In the genomic region with DNA sequence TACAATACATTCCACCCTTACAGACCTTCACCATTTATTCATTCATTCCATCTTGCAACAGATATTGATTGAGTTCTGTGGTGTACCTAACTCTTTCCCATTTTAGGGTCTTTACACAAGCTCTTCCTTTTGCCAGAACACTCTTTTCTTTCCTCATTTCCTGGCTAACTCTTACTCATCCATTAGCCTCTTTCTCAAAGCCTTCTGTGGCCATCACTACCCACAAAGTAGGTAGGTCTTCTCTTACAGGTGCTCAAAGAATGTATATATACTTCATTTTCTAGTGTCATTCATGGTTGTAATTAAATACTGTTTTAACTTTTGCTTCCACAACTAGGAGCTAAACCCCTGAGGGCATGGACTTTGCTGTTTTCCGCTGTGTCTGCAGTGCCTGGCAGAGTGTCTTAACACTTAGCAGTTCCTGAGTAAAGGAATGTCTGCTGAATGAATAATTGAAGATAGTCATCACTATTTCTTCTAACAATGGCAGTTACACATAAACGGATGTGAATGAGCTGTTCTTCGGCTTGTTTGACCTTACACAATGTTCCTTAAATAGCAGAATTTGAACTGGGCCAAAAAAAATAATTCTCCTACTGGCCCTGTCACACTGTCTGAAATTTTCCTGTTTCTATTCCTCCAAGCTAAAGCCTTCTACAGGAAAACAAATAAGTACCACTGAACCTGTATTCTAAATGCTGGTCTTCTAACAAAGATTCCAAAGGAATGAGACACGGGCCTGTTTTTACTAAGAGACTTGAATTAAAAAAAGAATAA, we compare ENCODE assay signal across 10 cellular contexts. TPM values are rescaled to one million over a fixed set of nuclear protein-coding genes. Genes with fewer than 3 reads are reported as not detected.
A peak's percentile ranks its signal among the peaks of the same experiment; 100 is the strongest.
DNase-seq lines count a peak whose midpoint lies in the region; ATAC-seq and TF ChIP-seq lines count a peak whose summit lies in the region.
"Had no signal": no experiment of that assay in that cellular context is flagged by ENCODE, and none has a peak within 500 bp of the region (broad histone marks: within the 10 kb centered on the region; RNA-seq: fewer than 3 reads in every experiment).

No MANE protein-coding gene starts in this region.

- in situ Hi-C loops in ACHN (cut with HindIII; ENCODE audit: low pct_ligation_motif_present, low pct_unique_long_range_greater_than_20kb, low sequenced_read_pairs) = no loop called here

- no peak overlapping the region for H3K27ac Mint-ChIP-seq in stimulated activated effector memory CD8-positive, alpha-beta T cell treated with anti-CD3 and anti-CD28 coated beads, Interleukin-12 subunit alpha, Interleukin-12 subunit beta, amount 100 ng/mL, for 72 hours

- no peaks in the 10 kb centered on the region for H3K9me3 Mint-ChIP-seq in stimulated activated effector memory CD8-positive, alpha-beta T cell treated with anti-CD3 and anti-CD28 coated beads, Interleukin-12 subunit alpha, Interleukin-12 subunit beta, amount 100 ng/mL, for 72 hours

- TF ChIP-seq CTCF in AG10803 (conservative IDR thresholded peaks at IDR 0.05; ENCODE audit: low read length) = no peak

- peak; percentile 94 for DNase-seq in AG10803 (ENCODE audit: low read depth)
- DNase-seq in myocyte (ENCODE audit: low read depth) = peak; percentile 42
- DNase-seq in effector CD8-positive, alpha-beta T cell (lab: John Stamatoyannopoulos, UW) = no peak
- no peak for DNase-seq in stimulated activated effector memory CD8-positive, alpha-beta T cell treated with anti-CD3 and anti-CD28 coated beads, Interleukin-12 subunit alpha, Interleukin-12 subunit beta, amount 100 ng/mL, for 72 hours (ENCODE audit: low spot score in 2 of 2)
- DNase-seq in ACHN = no peak
- DNase-seq: COR-L47, NCI-H748 treated with DMSO at 0.1 percent for 48 hours had no signal

- H3K36me3 Mint-ChIP-seq in stimulated activated effector memory CD8-positive, alpha-beta T cell treated with anti-CD3 and anti-CD28 coated beads, Interleukin-12 subunit alpha, Interleukin-12 subunit beta, amount 100 ng/mL, for 72 hours = peaks cover 44% of the 10 kb centered on the region

- H3K4me3 ChIP-seq in AG10803 (ENCODE audit: low read length) = no peak overlapping the region

- no peak overlapping the region for H3K4me3 Mint-ChIP-seq in stimulated activated effector memory CD8-positive, alpha-beta T cell treated with anti-CD3 and anti-CD28 coated beads, Interleukin-12 subunit alpha, Interleukin-12 subunit beta, amount 100 ng/mL, for 72 hours

- H3K4me1 Mint-ChIP-seq in stimulated activated effector memory CD8-positive, alpha-beta T cell treated with anti-CD3 and anti-CD28 coated beads, Interleukin-12 subunit alpha, Interleukin-12 subunit beta, amount 100 ng/mL, for 72 hours = no peaks in the 10 kb centered on the region

- peak; percentile 74 for ATAC-seq in esophagus mucosa
- no peak for ATAC-seq in stimulated activated effector memory CD8-positive, alpha-beta T cell treated with anti-CD3 and anti-CD28 coated beads, Interleukin-12 subunit alpha, Interleukin-12 subunit beta, amount 100 ng/mL, for 72 hours
- no peak for ATAC-seq in GM18868 (IDR thresholded peaks at IDR 0.05; ENCODE audit: unreplicated experiment)

TF ChIP-seq in PFSK-1, 5 proteins besides CTCF, POLR2A, EP300 and RAD21:
- TF ChIP-seq POLR2AphosphoS5 (IDR thresholded peaks at IDR 0.05; ENCODE audit: low read depth, low read length) (peak; percentile 49; the same call in 1 of the 2 replicates), SIN3A (IDR thresholded peaks at IDR 0.05; ENCODE audit: borderline replicate concordance, insufficient read depth, low read length) (peak; percentile 81), FOXP2 (optimal IDR thresholded peaks at IDR 0.05; ENCODE audit: borderline replicate concordance, extremely low read depth, extremely low read length, insufficient read depth) (no peak), TAF1 (IDR thresholded peaks at IDR 0.05; ENCODE audit: borderline replicate concordance, insufficient read depth, low read length) (peak; percentile 74; the same call in 1 of the 2 replicates)

RNA-seq across cellular contexts. Expression of gene BCAP29, which starts 15.1 kb away (rescaled TPM):
- polyA plus RNA-seq in PFSK-1 (2012; ENCODE audit: insufficient read length, low read depth) = 26.2 TPM
- 42.9 TPM for total RNA-seq in esophagus mucosa
- 152 and 181 TPM in 2 replicates for total RNA-seq in myocyte
- 38.8 TPM for polyA plus RNA-seq in myocyte (2012)

RNA-seq across cellular contexts. Expression of gene DUS4L, which starts 31.4 kb away (rescaled TPM):
- 3.5 TPM for polyA plus RNA-seq in PFSK-1 (2012; ENCODE audit: insufficient read length, low read depth)
- total RNA-seq in esophagus mucosa (7.3 TPM), myocyte (14.1 and 14.2 TPM in 2 replicates)
- 6.6 TPM for polyA plus RNA-seq in myocyte (2012)

RNA-seq across cellular contexts. Expression of gene COG5, which starts 31.4 kb away (rescaled TPM):
- 57.9 TPM for polyA plus RNA-seq in PFSK-1 (2012; ENCODE audit: insufficient read length, low read depth)
- total RNA-seq in esophagus mucosa (20.9 TPM), myocyte (51.4 and 69.9 TPM in 2 replicates)
- 27.9 TPM for polyA plus RNA-seq in myocyte (2012)

Comparison
In these comparisons a context has a peak if more than half of its experiments do, and no peak if none do; other contexts are left out.
1. DNase-seq: peak in AG10803 (single experiment) and myocyte (single experiment); none in effector CD8-positive, alpha-beta T cell (single experiment), stimulated activated effector memory CD8-positive, alpha-beta T cell treated with anti-CD3 and anti-CD28 coated beads, Interleukin-12 subunit alpha, Interleukin-12 subunit beta, amount 100 ng/mL, for 72 hours (0 of 2) and ACHN (single experiment).